In genomic region chr11:13666708-13667107, GRCh38 we compare ENCODE assay signal across 16 cellular contexts.
"Had no signal": no experiment of that assay in that cellular context is flagged by ENCODE, and none has a peak within 500 bp of the region (broad histone marks: within the 10 kb centered on the region; RNA-seq: fewer than 3 reads in every experiment).

No MANE protein-coding gene starts in this region.

- H3K27ac Mint-ChIP-seq: nephron progenitor cell had no signal

- H3K27me3 ChIP-seq: ascending aorta, cardiac muscle cell had no signal

- H3K27ac ChIP-seq: ascending aorta, cardiac muscle cell had no signal

- H3K9me3 Mint-ChIP-seq: activated naive CD4-positive, alpha-beta T cell treated with anti-CD3 and anti-CD28 coated beads, Interleukin-2, amount 50 U/mL, for 24 hours; effector memory CD8-positive, alpha-beta T cell; nephron progenitor cell; stimulated activated memory B cell treated with anti-CD40 and anti-IgM and Interleukin-4, amounts not matched to agents 10 μg/mL and 1 μg/mL and 100 μg/mL, for 72 hours had no signal

- H3K9me3 ChIP-seq: ascending aorta had no signal

- ATAC-seq: activated CD4-positive, alpha-beta T cell treated with anti-CD3 and anti-CD28 coated beads for 36 hours; effector memory CD8-positive, alpha-beta T cell; left lobe of liver; sciatic nerve; stimulated activated memory B cell treated with anti-CD40 and anti-IgM and Interleukin-4, amounts not matched to agents 10 μg/mL and 1 μg/mL and 100 μg/mL, for 72 hours had no signal

- H3K36me3 ChIP-seq: ascending aorta, cardiac muscle cell had no signal

- DNase-seq: activated CD4-positive, alpha-beta T cell treated with anti-CD3 and anti-CD28 coated beads, Interleukin-2, amount 50 U/mL, for 48 hours; activated gamma-delta T cell; effector memory CD8-positive, alpha-beta T cell; foreskin melanocyte; glutamatergic neuron; kidney; midbrain; nephron progenitor cell; stimulated activated CD4-positive, alpha-beta T cell treated with anti-CD3 and anti-CD28 coated beads, Interleukin-4, amount 100 ng/mL, for 4 hours had no signal
